In the genomic region with DNA sequence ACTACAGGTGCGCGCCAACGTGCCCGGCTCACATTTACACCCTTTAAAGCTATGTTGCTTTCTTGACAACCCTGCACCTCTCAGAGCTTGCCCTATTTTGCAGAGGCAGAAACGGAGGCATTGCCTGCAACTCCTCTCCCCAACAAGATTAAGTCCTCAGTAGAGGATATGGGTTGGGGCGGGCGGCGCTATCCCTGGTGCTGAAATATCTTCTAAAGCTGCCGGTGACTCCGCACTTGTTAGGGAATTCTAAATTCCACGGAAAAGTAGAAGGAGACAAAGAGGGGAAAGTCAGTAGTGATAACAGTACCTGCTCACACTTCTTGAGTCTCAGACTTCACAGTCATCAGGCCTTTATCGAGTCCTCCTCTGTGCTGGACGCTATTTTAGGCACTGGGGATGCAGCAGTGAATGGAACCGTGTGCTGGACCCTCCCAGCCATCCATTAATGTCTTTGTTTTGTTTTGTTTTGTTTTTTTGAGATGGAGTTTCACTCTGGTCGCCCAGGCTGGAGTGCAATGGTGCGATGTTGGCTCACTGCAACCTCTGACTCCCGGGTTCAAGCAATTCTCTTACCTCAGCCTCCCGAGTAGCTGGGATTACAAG, we compare ENCODE assay signal across 12 cellular contexts. TPM values are rescaled to one million over a fixed set of nuclear protein-coding genes. Genes with fewer than 3 reads are reported as not detected.
DNase-seq lines count a peak whose midpoint lies in the region; ATAC-seq, FAIRE-seq and TF ChIP-seq lines count a peak whose summit lies in the region.
"Had no signal": no experiment of that assay in that cellular context is flagged by ENCODE, and none has a peak within 500 bp of the region (broad histone marks: within the 10 kb centered on the region; RNA-seq: fewer than 3 reads in every experiment).

No MANE protein-coding gene starts in this region.

- no peak overlapping the region for H3K27ac Mint-ChIP-seq in astrocyte (ENCODE audit: unreplicated experiment)

- intact Hi-C loops in left lung (cut with DNase I) = no loop called here

- TF ChIP-seq CTCF in astrocyte (IDR thresholded peaks at IDR 0.05; ENCODE audit: insufficient read depth, low read depth, low read length) (no peak), left lung (IDR thresholded peaks at IDR 0.05) (no peak)

- no peaks in the 10 kb centered on the region for H4K20me1 ChIP-seq in astrocyte (ENCODE audit: insufficient read depth, low read length)

- H3K4me1 ChIP-seq in astrocyte (ENCODE audit: insufficient read depth, low read length) (no peaks in the 10 kb centered on the region), left lung (no peaks in the 10 kb centered on the region)
- H3K4me1 ChIP-seq: Peyer's patch had no signal

- no peaks in the 10 kb centered on the region for H3K36me3 Mint-ChIP-seq in astrocyte (ENCODE audit: low read depth, unreplicated experiment)

- H3K27me3 ChIP-seq in astrocyte (ENCODE audit: insufficient read depth, low read length) = no peaks in the 10 kb centered on the region
- peaks cover 0 to 58% of the 10 kb centered on the region in 2 donors for H3K27me3 ChIP-seq in left lung
- H3K27me3 ChIP-seq: ovary, Peyer's patch had no signal

- ATAC-seq in left lung (peak; percentile 77), HG02678 (IDR thresholded peaks at IDR 0.05; ENCODE audit: unreplicated experiment) (no peak), GM18868 (IDR thresholded peaks at IDR 0.05; ENCODE audit: unreplicated experiment) (no peak), GM19023 (IDR thresholded peaks at IDR 0.05; ENCODE audit: unreplicated experiment) (no peak)

- DNase-seq in D341Med (ENCODE audit: low spot score) (peak; percentile 35), Kasumi-1 (lab: John Stamatoyannopoulos, UW) (peak; percentile 31 to 37), astrocyte (ENCODE audit: low read depth) (peak; percentile 16), left lung (peak in 1 of 2 donors; percentile 34)
- no peak for DNase-seq in activated naive CD4-positive, alpha-beta T cell (lab: John Stamatoyannopoulos, UW)
- DNase-seq: foreskin melanocyte, GF-D8, Peyer's patch had no signal

- H3K4me3 ChIP-seq in astrocyte (ENCODE audit: insufficient read depth, low read depth, low read length) (no peak overlapping the region), left lung (no peak overlapping the region)
- H3K4me3 ChIP-seq: ovary, Peyer's patch had no signal

- no peaks in the 10 kb centered on the region for H3K79me2 ChIP-seq in astrocyte (ENCODE audit: insufficient read depth, low read length)

- H3K9ac ChIP-seq in astrocyte (ENCODE audit: low read length) = no peak overlapping the region

- no peaks in the 10 kb centered on the region for H3K9me3 Mint-ChIP-seq in astrocyte (ENCODE audit: unreplicated experiment)

- no peak overlapping the region for H3K4me2 ChIP-seq in astrocyte (ENCODE audit: low read length)

- no peak overlapping the region for H2AFZ ChIP-seq in astrocyte (ENCODE audit: low read depth, low read length)

- peaks cover 43% of the 10 kb centered on the region for H3K27me3 Mint-ChIP-seq in astrocyte (ENCODE audit: low read depth, unreplicated experiment)

- H3K36me3 ChIP-seq in astrocyte (ENCODE audit: insufficient read depth, low read length) (no peaks in the 10 kb centered on the region), left lung (no peaks in the 10 kb centered on the region)
- H3K36me3 ChIP-seq: ovary, Peyer's patch had no signal

- no peak overlapping the region for H3K4me3 Mint-ChIP-seq in astrocyte (ENCODE audit: unreplicated experiment)

- no peaks in the 10 kb centered on the region for H3K4me1 Mint-ChIP-seq in astrocyte (ENCODE audit: low read depth, unreplicated experiment)

- FAIRE-seq in astrocyte (lab: Jason Lieb, UNC) = no peak

- H3K27ac ChIP-seq in astrocyte (ENCODE audit: low read depth, low read length) = no peak overlapping the region
- H3K27ac ChIP-seq in left lung = no peak overlapping the region
- H3K27ac ChIP-seq: ovary, Peyer's patch had no signal

- H3K9me3 ChIP-seq in astrocyte (ENCODE audit: insufficient read depth, low read depth, low read length) (no peaks in the 10 kb centered on the region), left lung (no peaks in the 10 kb centered on the region)
- H3K9me3 ChIP-seq: ovary, Peyer's patch had no signal

RNA-seq across cellular contexts. Expression of gene SLC5A5, which starts 18.0 kb away (rescaled TPM):
- total RNA-seq in astrocyte (not detected in 2 replicates), left lung (under 1 TPM in 1 of 2 donors, not detected in 1; 0.55 TPM)
- total RNA-seq: Peyer's patch had no signal

RNA-seq across cellular contexts. Expression of gene RPL18A, which starts 30.0 kb away (rescaled TPM):
- total RNA-seq in astrocyte (1,839 and 1,909 TPM in 2 replicates), left lung (1,000 to 10,000 TPM; 1,438 to 1,592 TPM)

RNA-seq across cellular contexts. Expression of gene JAK3, which starts 41.9 kb away (rescaled TPM):
- total RNA-seq in astrocyte (1.00 and 1.8 TPM in 2 replicates), left lung (10 to 100 TPM in 1 of 2 donors, 1 to 10 TPM in 1; 7.9 to 35.9 TPM)

RNA-seq across cellular contexts. Expression of gene CCDC124, which starts 43.1 kb away (rescaled TPM):
- total RNA-seq in astrocyte (91.0 and 97.3 TPM in 2 replicates), left lung (10 to 100 TPM; 60.5 to 75.7 TPM)

Comparison
In these comparisons a context has a peak if more than half of its experiments do, and no peak if none do; other contexts are left out.
1. DNase-seq: peak in D341Med (single experiment), Kasumi-1 (2 of 2) and astrocyte (single experiment); none in activated naive CD4-positive, alpha-beta T cell (0 of 4).